ENCODE assay signal across 23 cellular contexts in genomic region chr21:45297869-45298268, GRCh38. TPM values are rescaled to one million over a fixed set of nuclear protein-coding genes. Genes with fewer than 3 reads are reported as not detected.
DNase-seq lines count a peak whose midpoint lies in the region; ATAC-seq, FAIRE-seq and TF ChIP-seq lines count a peak whose summit lies in the region.
"Had no signal": no experiment of that assay in that cellular context is flagged by ENCODE, and none has a peak within 500 bp of the region (broad histone marks: within the 10 kb centered on the region; RNA-seq: fewer than 3 reads in every experiment).

No MANE protein-coding gene starts in this region.

- no peak overlapping the region for H3K23ac ChIP-seq in trophoblast cell (ENCODE audit: low read length)

- H3K4me1 ChIP-seq in heart right ventricle (peaks cover 37 to 84% (median 66%) of the 10 kb centered on the region in 9 donors), HepG2 (ENCODE audit: insufficient read depth, low read length) (peaks cover 61% of the 10 kb centered on the region), trophoblast cell (ENCODE audit: control insufficient read depth in 1 of 2, insufficient read depth in 2 of 2, low read length in 2 of 2) (peaks cover 48 to 50% of the 10 kb centered on the region in 2 experiments), A673 (ENCODE audit: insufficient read depth, low read length, poor library complexity, severe bottlenecking) (peaks cover under 1% of the 10 kb centered on the region)

- TF ChIP-seq CTCF in heart right ventricle (IDR thresholded peaks at IDR 0.05) = no peak
- no peak for TF ChIP-seq CTCF in HepG2 (CRISPR knock-in tag; IDR thresholded peaks at IDR 0.05)
- TF ChIP-seq CTCF in A673 (conservative IDR thresholded peaks at IDR 0.05; ENCODE audit: low read depth, low read length) = no peak

- H3K4me3 Mint-ChIP-seq in activated CD4-positive, alpha-beta T cell treated with anti-CD3 and anti-CD28 coated beads, Interleukin-2, amount 10 ng/mL, durations not matched to agents 24 days and 14 days = no peak overlapping the region
- H3K4me3 Mint-ChIP-seq: B cell, CD14-positive monocyte had no signal

- no peak for TF ChIP-seq POLR2A in HepG2 (IDR thresholded peaks at IDR 0.05; ENCODE audit: insufficient read depth in 1 of 2, low read depth in 2 of 2, low read length in 2 of 2)

- FAIRE-seq in HepG2 (lab: Jason Lieb, UNC) = peak; percentile 73
- FAIRE-seq: A204.1, D721Med, GM18507, H1, RCC 7860 had no signal

- H3K14ac ChIP-seq in trophoblast cell (ENCODE audit: low read length) = no peak overlapping the region

- ATAC-seq in heart right ventricle = no peak
- ATAC-seq in Right ventricle myocardium superior (ENCODE audit: poor library complexity) = no peak
- ATAC-seq in HepG2 = no peak
- ATAC-seq: HCT116 had no signal

- H3K9me3 ChIP-seq in heart right ventricle (peaks cover 0 to 6% (median 0%) of the 10 kb centered on the region in 11 donors), HepG2 (ENCODE audit: low read length) (no peaks in the 10 kb centered on the region), trophoblast cell (ENCODE audit: insufficient read depth, low read depth, low read length) (peaks cover 2% of the 10 kb centered on the region), A673 (ENCODE audit: low read depth, low read length, poor library complexity, severe bottlenecking) (no peaks in the 10 kb centered on the region)

- H2AFZ ChIP-seq in HepG2 (ENCODE audit: low read length) = no peak overlapping the region
- H2AFZ ChIP-seq in trophoblast cell (ENCODE audit: insufficient read depth, low read length, poor library complexity) = no peak overlapping the region

- no peak overlapping the region for H2BK120ac ChIP-seq in trophoblast cell (ENCODE audit: insufficient read depth, low read length, poor library complexity)

- peaks cover 55% of the 10 kb centered on the region for H3K79me1 ChIP-seq in trophoblast cell (ENCODE audit: low read length)

- no peaks in the 10 kb centered on the region for H3K79me2 ChIP-seq in HepG2 (ENCODE audit: insufficient read depth, low read length)
- H3K79me2 ChIP-seq in trophoblast cell (ENCODE audit: control insufficient read depth, insufficient read depth, low read length, poor library complexity) = peaks cover 20% of the 10 kb centered on the region

- peaks cover 1% of the 10 kb centered on the region for H3K4me1 Mint-ChIP-seq in activated CD4-positive, alpha-beta T cell treated with anti-CD3 and anti-CD28 coated beads, Interleukin-2, amount 10 ng/mL, durations not matched to agents 24 days and 14 days

- peak overlapping the region; percentile 59 for H2BK12ac ChIP-seq in trophoblast cell (ENCODE audit: low read length)

- H3K27ac ChIP-seq in heart right ventricle = peak overlapping the region in 7 of 10 donors; percentile 88 to 97 (median 89)
- no peak overlapping the region for H3K27ac ChIP-seq in HepG2 (ENCODE audit: extremely low read length, insufficient read depth, low read length)
- no peak overlapping the region for H3K27ac ChIP-seq in trophoblast cell (ENCODE audit: low read depth, low read length)
- H3K27ac ChIP-seq in A673 (ENCODE audit: low read depth, low read length, poor library complexity, severe bottlenecking) = no peak overlapping the region

- H3K36me3 ChIP-seq in heart right ventricle (no peaks in the 10 kb centered on the region), HepG2 (replicated peaks in 1 of 2; ENCODE audit: control insufficient read depth in 1 of 2, insufficient read depth in 2 of 2, low read length in 2 of 2) (no peaks in the 10 kb centered on the region), trophoblast cell (ENCODE audit: control insufficient read depth in 1 of 2, insufficient read depth in 2 of 2, low read length in 2 of 2) (peaks cover 0 to 2% of the 10 kb centered on the region in 2 experiments), A673 (ENCODE audit: insufficient read depth, low read length, poor library complexity, severe bottlenecking) (no peaks in the 10 kb centered on the region)

- no peak overlapping the region for H4K8ac ChIP-seq in trophoblast cell (ENCODE audit: low read depth, low read length)

- no peaks in the 10 kb centered on the region for H4K20me1 ChIP-seq in HepG2 (ENCODE audit: insufficient read depth, low read length)

- no peak overlapping the region for H3K4ac ChIP-seq in trophoblast cell (ENCODE audit: low read depth, low read length)

- TF ChIP-seq EP300 in HepG2 (IDR thresholded peaks at IDR 0.05; ENCODE audit: low read depth in 2 of 2, low read length in 2 of 2) = 0 out of 4 replicates have a peak, but pooled peaks of 1 of the 2 experiments have one; percentile 13
- TF ChIP-seq EP300 in HepG2 (CRISPR knock-in tag; IDR thresholded peaks at IDR 0.05; ENCODE audit: borderline replicate concordance) = no peak

- POLR2A ChIA-PET in HepG2 (lab: Yijun Ruan, JAX) = no interaction called here
- POLR2A ChIA-PET in A673 (lab: Charles Lee; ENCODE audit: low non-redundant PET) = no interaction called here

- H4K12ac ChIP-seq in trophoblast cell (ENCODE audit: low read depth, low read length) = no peak overlapping the region

- H3K36me3 Mint-ChIP-seq in activated CD4-positive, alpha-beta T cell treated with anti-CD3 and anti-CD28 coated beads, Interleukin-2, amount 10 ng/mL, durations not matched to agents 24 days and 14 days (ENCODE audit: low read depth) = no peaks in the 10 kb centered on the region
- H3K36me3 Mint-ChIP-seq: CD14-positive monocyte had no signal

- no peak for DNase-seq in heart right ventricle
- no peak for DNase-seq in Right ventricle myocardium superior
- no peak for DNase-seq in HepG2 (ENCODE audit: low spot score)
- no peak for DNase-seq in trophoblast cell
- no peak for DNase-seq in NCI-H2171 treated with DMSO at 0.1 percent for 48 hours (lab: John Stamatoyannopoulos, UW)
- DNase-seq in A673 (ENCODE audit: low spot score) = no peak
- no peak for DNase-seq in activated CD4-positive, alpha-beta T cell treated with anti-CD3 and anti-CD28 coated beads, Interleukin-2, amount 10 ng/mL, durations not matched to agents 24 days and 14 days
- DNase-seq: DMS53, GDM1, Karpas-422, MV-4-11, NCI-H1694, NCI-H2081, NCI-H446, NCI-H526 had no signal

- in situ Hi-C loops in HepG2 (cut with HindIII; ENCODE audit: extremely low pct_ligation_motif_present, low pct_unique_long_range_greater_than_20kb) = no loop called here

- TF ChIP-seq RAD21 in HepG2 (CRISPR knock-in tag; IDR thresholded peaks at IDR 0.05) = no peak

- H3K9ac ChIP-seq in HepG2 (ENCODE audit: insufficient read depth, low read depth, low read length) = no peak overlapping the region
- no peak overlapping the region for H3K9ac ChIP-seq in trophoblast cell (ENCODE audit: low read length)

- CTCF ChIA-PET in HepG2 (lab: Yijun Ruan, JAX; ENCODE audit: low intra/inter-chr PET ratio, low total read pairs) (no interaction called here), A673 (lab: Charles Lee) (no interaction called here)

- no peak overlapping the region for H3K27ac Mint-ChIP-seq in activated CD4-positive, alpha-beta T cell treated with anti-CD3 and anti-CD28 coated beads, Interleukin-2, amount 10 ng/mL, durations not matched to agents 24 days and 14 days
- H3K27ac Mint-ChIP-seq: B cell, CD14-positive monocyte had no signal

- intact Hi-C loops in heart right ventricle (cut with DNase I) = loop anchor here in 1 of 10 donors (5.0 to 10.0 kb wide), 2 partner anchors 64 to 297 kb away; no protein-coding TSS in a partner anchor
- intact Hi-C loops in Right ventricle myocardium superior (cut with DNase I) = no loop called here
- intact Hi-C loops in HepG2 (cut with micrococcal nuclease; ENCODE audit: unreplicated experiment) = loop anchor here (1.0 to 10.0 kb wide), 2 partner anchors 9 to 107 kb away; partner anchors contain the start of gene COL18A1
- intact Hi-C loops in A673 (cut with micrococcal nuclease; ENCODE audit: unreplicated experiment) = no loop called here
- intact Hi-C loops in activated CD4-positive, alpha-beta T cell treated with anti-CD3 and anti-CD28 coated beads, Interleukin-2, amount 10 ng/mL, durations not matched to agents 24 days and 14 days (cut with micrococcal nuclease) = no loop called here

- no peak overlapping the region for H2AK5ac ChIP-seq in trophoblast cell (ENCODE audit: low read length)

- H3K9me3 Mint-ChIP-seq in activated CD4-positive, alpha-beta T cell treated with anti-CD3 and anti-CD28 coated beads, Interleukin-2, amount 10 ng/mL, durations not matched to agents 24 days and 14 days = no peaks in the 10 kb centered on the region

- H3K18ac ChIP-seq in trophoblast cell (ENCODE audit: low read length) = no peak overlapping the region

- no peak overlapping the region for H4K91ac ChIP-seq in trophoblast cell (ENCODE audit: low read depth, low read length)

- WGBS in heart right ventricle, 2 donors = 88 to 91% methylated on average over 4 of the region's 4 CpGs
- WGBS in HepG2 (ENCODE audit: low lambda C conversion rate) = 12% methylated on average over 4 of the region's 4 CpGs
- no CpG with 5 or more reads among the region's 4 CpGs for WGBS in trophoblast cell (ENCODE audit: extremely low coverage, insufficient coverage, insufficient read length)

- BruUV-seq in HepG2 (replicated peaks; lab: Mats Ljungman, UMichigan) = no TSS peak
- no TSS peak for BruUV-seq in A673 (replicated peaks; lab: Mats Ljungman, UMichigan)

- H3K4me3 ChIP-seq in heart right ventricle (no peak overlapping the region), HepG2 (replicated peaks in 1 of 3; ENCODE audit: insufficient read depth in 1 of 3, low read depth in 2 of 3, low read length in 3 of 3) (no peak overlapping the region), trophoblast cell (ENCODE audit: low read depth, low read length) (no peak overlapping the region), A673 (ENCODE audit: low read depth, low read length, poor library complexity, severe bottlenecking) (no peak overlapping the region)

- H2BK5ac ChIP-seq in trophoblast cell (ENCODE audit: low read depth, low read length, poor library complexity) = no peak overlapping the region

- H3K27me3 ChIP-seq in heart right ventricle (no peaks in the 10 kb centered on the region), HepG2 (ENCODE audit: control insufficient read depth in 1 of 2, insufficient read depth in 2 of 2, low read length in 2 of 2) (no peaks in the 10 kb centered on the region; a peak in 1 of 5 replicates), trophoblast cell (ENCODE audit: insufficient read depth, low read length) (no peaks in the 10 kb centered on the region), A673 (replicated peaks; ENCODE audit: insufficient read depth, low read depth, low read length, poor library complexity) (no peaks in the 10 kb centered on the region)

- H3K4me2 ChIP-seq in HepG2 (ENCODE audit: low read depth, low read length) (0 out of 2 replicates have a peak overlapping the region, but pooled peaks have one; percentile 26), trophoblast cell (ENCODE audit: low read length) (no peak overlapping the region)

- no peaks in the 10 kb centered on the region for H3K27me3 Mint-ChIP-seq in activated CD4-positive, alpha-beta T cell treated with anti-CD3 and anti-CD28 coated beads, Interleukin-2, amount 10 ng/mL, durations not matched to agents 24 days and 14 days

RNA-seq across cellular contexts. Expression of gene POFUT2, which starts 10.2 kb away (rescaled TPM):
- 10 to 100 TPM; 12.7 to 20.4 (median 16.3) TPM for total RNA-seq in heart right ventricle
- 10 to 100 TPM; 18.9 to 20.6 TPM for polyA plus RNA-seq in heart right ventricle
- total RNA-seq in Right ventricle myocardium superior = 15.3 TPM
- 9.8 and 24.0 TPM in 2 replicates for total RNA-seq in HepG2 (2016; rRNA removed; fragmentation: Illumina TruSeq; extraction: Trizol)
- total RNA-seq in HepG2 (2016; cell fraction: cytosol; rRNA removed; fragmentation: Illumina TruSeq; extraction: Trizol; ENCODE audit: low read depth) = 2.9 and 4.1 TPM in 2 replicates
- total RNA-seq in HepG2 (2016; cell fraction: insoluble cytoplasmic fraction; rRNA removed; fragmentation: Illumina TruSeq; extraction: Trizol) = 8.5 and 20.1 TPM in 2 replicates
- total RNA-seq in HepG2 (2016; cell fraction: membrane; rRNA removed; fragmentation: Illumina TruSeq; extraction: Trizol) = 7.7 and 7.9 TPM in 2 replicates
- total RNA-seq in HepG2 (2016; cell fraction: nucleus; rRNA removed; fragmentation: Illumina TruSeq; extraction: Trizol) = 29.0 and 30.4 TPM in 2 replicates
- 21.7 and 22.8 TPM in 2 replicates for polyA plus RNA-seq in HepG2 (2011; rRNA removed)
- 14.9 and 16.0 TPM in 2 replicates for polyA plus RNA-seq in HepG2 (2011; cell fraction: cytosol; rRNA removed)
- 67.0 and 84.3 TPM in 2 replicates for polyA plus RNA-seq in HepG2 (2011; cell fraction: nucleus; rRNA removed)
- polyA plus RNA-seq in HepG2 (2012) = 25.3 and 34.5 TPM in 2 replicates
- 3.3 and 3.7 TPM in 2 replicates for polyA plus RNA-seq in HepG2 (2016; cell fraction: cytosol; fragmentation: Illumina TruSeq; extraction: Trizol; ENCODE audit: low read depth)
- 7.8 and 10.0 TPM in 2 replicates for polyA plus RNA-seq in HepG2 (2016; cell fraction: insoluble cytoplasmic fraction; fragmentation: Illumina TruSeq; extraction: Trizol; ENCODE audit: low read depth)
- polyA plus RNA-seq in HepG2 (2016; cell fraction: membrane; fragmentation: Illumina TruSeq; extraction: Trizol; ENCODE audit: low read depth) = 6.3 and 6.9 TPM in 2 replicates
- polyA plus RNA-seq in HepG2 (2016; cell fraction: nucleus; fragmentation: Illumina TruSeq; extraction: Trizol; ENCODE audit: insufficient read depth, low read depth) = 66.5 TPM in 2 replicates
- polyA minus RNA-seq in HepG2 (2011; rRNA and poly(A)+ RNA removed; ENCODE audit: low replicate concordance) = 10.4 and 14.1 TPM in 2 replicates
- 8.6 and 9.1 TPM in 2 replicates for polyA minus RNA-seq in HepG2 (2011; cell fraction: cytosol; rRNA and poly(A)+ RNA removed)
- 22.9 and 23.1 TPM in 2 replicates for polyA minus RNA-seq in HepG2 (2011; cell fraction: nucleus; rRNA and poly(A)+ RNA removed)
- 33.1 and 33.8 TPM in 2 replicates for polyA plus RNA-seq in trophoblast cell (2013)
- 25.1 and 29.5 TPM in 2 replicates for total RNA-seq in A673 (2021)
- total RNA-seq in activated CD4-positive, alpha-beta T cell treated with anti-CD3 and anti-CD28 coated beads, Interleukin-2, amount 10 ng/mL, durations not matched to agents 24 days and 14 days = 15.5 and 17.9 TPM in 2 replicates

Comparison
In these comparisons a context has a peak if more than half of its experiments do, and no peak if none do; other contexts are left out.
1. H3K27ac ChIP-seq: peak in heart right ventricle (7 of 10); none in HepG2 (single experiment), trophoblast cell (single experiment) and A673 (single experiment).